Comparison of ENCODE assay signal across 13 cellular contexts in the genomic region with DNA sequence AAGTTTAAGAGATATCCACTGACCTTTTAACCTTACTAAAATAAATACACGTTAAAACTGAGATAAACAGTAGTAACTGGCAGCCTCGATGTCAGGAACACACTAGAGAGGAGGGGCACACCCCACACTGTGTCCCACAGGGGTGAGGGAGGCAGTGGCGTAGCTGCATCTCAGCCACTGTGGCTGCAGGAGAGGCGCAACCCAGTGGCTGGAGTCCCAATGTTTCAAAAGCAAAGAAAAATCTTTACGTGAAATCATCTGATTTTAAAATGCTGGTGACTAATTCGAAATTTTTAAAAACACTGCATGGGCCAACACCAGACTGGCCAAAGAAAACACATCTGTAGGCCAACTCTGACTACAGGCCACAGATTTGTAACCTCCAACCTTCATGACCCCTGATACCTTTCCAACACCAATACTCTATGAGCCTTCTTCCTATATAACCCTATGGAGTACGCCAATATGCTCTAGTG. TPM values are rescaled to one million over a fixed set of nuclear protein-coding genes. Genes with fewer than 3 reads are reported as not detected.
DNase-seq lines count a peak whose midpoint lies in the region; ATAC-seq and TF ChIP-seq lines count a peak whose summit lies in the region.
"Had no signal": no experiment of that assay in that cellular context is flagged by ENCODE, and none has a peak within 500 bp of the region (broad histone marks: within the 10 kb centered on the region; RNA-seq: fewer than 3 reads in every experiment).

No MANE protein-coding gene starts in this region.

- H3K4me3 ChIP-seq in breast epithelium (no peak overlapping the region), hepatocyte (no peak overlapping the region), stomach smooth muscle (ENCODE audit: low read length in 2 of 2) (no peak overlapping the region)

- H3K79me2 ChIP-seq in hepatocyte = peaks cover 68% of the 10 kb centered on the region

- no peaks in the 10 kb centered on the region for H4K20me1 ChIP-seq in hepatocyte (ENCODE audit: insufficient read depth, poor library complexity, severe bottlenecking)

- DNase-seq in HCEC 1CT (peak; percentile 89), breast epithelium (ENCODE audit: low spot score in 2 of 2) (peak in 1 of 2 donors; percentile 35), hepatocyte (ENCODE audit: low spot score) (no peak), SKM-1 (lab: John Stamatoyannopoulos, UW; ENCODE audit: unreplicated experiment) (no peak), immature natural killer cell (no peak), anterior cingulate cortex (lab: John Stamatoyannopoulos, UW) (no peak)
- DNase-seq: effector memory CD4-positive, alpha-beta T cell; H7; NCI-H2171 treated with DMSO at 0.1 percent for 48 hours; T-helper 17 cell had no signal

- H3K27me3 Mint-ChIP-seq in immature natural killer cell (ENCODE audit: low read depth in 3 of 3) = no peaks in the 10 kb centered on the region
- H3K27me3 Mint-ChIP-seq: T-helper 17 cell had no signal

- no peak overlapping the region for H3K4me2 ChIP-seq in hepatocyte

- no peak for ATAC-seq in HG03135 (IDR thresholded peaks at IDR 0.05; ENCODE audit: unreplicated experiment)
- ATAC-seq: T-helper 17 cell had no signal

- no peaks in the 10 kb centered on the region for H3K9me3 Mint-ChIP-seq in immature natural killer cell

- intact Hi-C loops in breast epithelium (cut with DNase I; ENCODE audit: low total_unique reads) = no loop called here

- peak overlapping the region in 2 of 6 donors; percentile 63 to 71 for H3K27ac Mint-ChIP-seq in immature natural killer cell
- H3K27ac Mint-ChIP-seq: T-helper 17 cell had no signal

- no peaks in the 10 kb centered on the region for H3K27me3 ChIP-seq in breast epithelium
- no peaks in the 10 kb centered on the region for H3K27me3 ChIP-seq in hepatocyte
- H3K27me3 ChIP-seq in stomach smooth muscle (ENCODE audit: control insufficient read depth in 1 of 2, insufficient read depth in 2 of 2, low read length in 2 of 2) = no peaks in the 10 kb centered on the region

- no peak overlapping the region for H3K4me3 Mint-ChIP-seq in immature natural killer cell
- H3K4me3 Mint-ChIP-seq: T-helper 17 cell had no signal

- H3K4me1 Mint-ChIP-seq in immature natural killer cell = peaks cover 17 to 39% of the 10 kb centered on the region in 2 donors

- peaks cover 9 to 15% of the 10 kb centered on the region in 2 donors for H3K4me1 ChIP-seq in breast epithelium
- H3K4me1 ChIP-seq in hepatocyte (ENCODE audit: insufficient read depth) = peaks cover 25% of the 10 kb centered on the region
- peaks cover 22% of the 10 kb centered on the region for H3K4me1 ChIP-seq in stomach smooth muscle (ENCODE audit: control insufficient read depth, insufficient read depth, low read length)

- peak overlapping the region; percentile 61 to 85 for H3K27ac ChIP-seq in breast epithelium
- H3K27ac ChIP-seq in hepatocyte = peak overlapping the region; percentile 42
- H3K27ac ChIP-seq in stomach smooth muscle (ENCODE audit: low read length) = peak overlapping the region; percentile 6
- H3K27ac ChIP-seq: HL-60 had no signal

- H3K36me3 ChIP-seq in breast epithelium (no peaks in the 10 kb centered on the region), hepatocyte (replicated peaks; ENCODE audit: insufficient read depth, low read depth) (no peaks in the 10 kb centered on the region), stomach smooth muscle (ENCODE audit: control insufficient read depth in 2 of 2, insufficient read depth in 2 of 2, low read length in 2 of 2) (no peaks in the 10 kb centered on the region)

- H3K9me3 ChIP-seq in breast epithelium (no peaks in the 10 kb centered on the region), hepatocyte (ENCODE audit: low read depth) (no peaks in the 10 kb centered on the region), stomach smooth muscle (ENCODE audit: control insufficient read depth in 2 of 2, low read length in 2 of 2) (no peaks in the 10 kb centered on the region)

- H2AFZ ChIP-seq in hepatocyte = no peak overlapping the region

- no peaks in the 10 kb centered on the region for H3K9me2 ChIP-seq in hepatocyte (replicated peaks; ENCODE audit: insufficient read depth)

- H3K36me3 Mint-ChIP-seq in immature natural killer cell = peaks cover 0 to 21% (median 13%) of the 10 kb centered on the region in 3 donors

- no peak for TF ChIP-seq POLR2A in breast epithelium (IDR thresholded peaks at IDR 0.05)

- no peak overlapping the region for H3K9ac ChIP-seq in stomach smooth muscle (ENCODE audit: low read length in 2 of 2)

- 61% methylated on average over 7 of the region's 7 CpGs for WGBS in hepatocyte (ENCODE audit: low lambda C conversion rate, missing lambda C conversion rate)

- TF ChIP-seq CTCF in breast epithelium (IDR thresholded peaks at IDR 0.05) (no peak), hepatocyte (IDR thresholded peaks at IDR 0.05; ENCODE audit: poor library complexity) (no peak)

RNA-seq across cellular contexts. Expression of gene TRAM2, which starts 54.7 kb away (rescaled TPM):
- 10 to 100 TPM; 11.9 to 33.0 (median 24.3) TPM for total RNA-seq in breast epithelium
- total RNA-seq in hepatocyte = 47.6 and 48.2 TPM in 2 replicates
- 20.8 and 29.6 TPM in 2 replicates for polyA plus RNA-seq in hepatocyte
- 1 to 10 TPM; 1.7 to 7.0 (median 4.4) TPM for polyA plus RNA-seq in immature natural killer cell

Comparison
In these comparisons a context has a peak if more than half of its experiments do, and no peak if none do; other contexts are left out.
1. H3K27ac ChIP-seq: peak in every context shown above with its lines; median percentile 73 in breast epithelium; 42 in hepatocyte; 6 in stomach smooth muscle.